Comparison of ENCODE assay signal across 9 cellular contexts in genomic region chr3:36677331-36678007, GRCh38.
A peak's percentile ranks its signal among the peaks of the same experiment; 100 is the strongest.
DNase-seq lines count a peak whose midpoint lies in the region; ATAC-seq, FAIRE-seq and TF ChIP-seq lines count a peak whose summit lies in the region.
"Had no signal": no experiment of that assay in that cellular context is flagged by ENCODE, and none has a peak within 500 bp of the region (broad histone marks: within the 10 kb centered on the region; RNA-seq: fewer than 3 reads in every experiment).

No MANE protein-coding gene starts in this region.

- H2AFZ ChIP-seq in HepG2 (ENCODE audit: low read length) (no peak overlapping the region), astrocyte (ENCODE audit: low read depth, low read length) (no peak overlapping the region)

- H3K36me3 Mint-ChIP-seq in astrocyte (ENCODE audit: low read depth, unreplicated experiment), result peaks cover 2% of the 10 kb centered on the region

- H3K27ac ChIP-seq in HepG2 (ENCODE audit: extremely low read length, insufficient read depth, low read length) (no peak overlapping the region), right lobe of liver (no peak overlapping the region), astrocyte (ENCODE audit: low read depth, low read length) (peak overlapping the region; percentile 98), colonic mucosa (no peak overlapping the region)

- peak overlapping the region; percentile 31 for H3K4me3 Mint-ChIP-seq in astrocyte (ENCODE audit: unreplicated experiment)

- in situ Hi-C loops in HepG2 (cut with HindIII; ENCODE audit: extremely low pct_ligation_motif_present, low pct_unique_long_range_greater_than_20kb), result no loop called here

- no peaks in the 10 kb centered on the region for H3K27me3 Mint-ChIP-seq in astrocyte (ENCODE audit: low read depth, unreplicated experiment)

- POLR2A ChIA-PET in HepG2 (lab: Yijun Ruan, JAX), result no interaction called here

- H3K4me2 ChIP-seq in HepG2 (ENCODE audit: low read depth, low read length) (no peak overlapping the region), astrocyte (ENCODE audit: low read length) (peak overlapping the region; percentile 80)

- no peak for TF ChIP-seq RAD21 in HepG2 (CRISPR knock-in tag; IDR thresholded peaks at IDR 0.05)

- no peak overlapping the region for H3K4me3 ChIP-seq in HepG2 (replicated peaks in 1 of 3; ENCODE audit: insufficient read depth in 1 of 3, low read depth in 2 of 3, low read length in 3 of 3)
- H3K4me3 ChIP-seq in right lobe of liver, result no peak overlapping the region
- peak overlapping the region; percentile 49 for H3K4me3 ChIP-seq in astrocyte (ENCODE audit: insufficient read depth, low read depth, low read length)
- H3K4me3 ChIP-seq in colonic mucosa, result no peak overlapping the region

- no peaks in the 10 kb centered on the region; the same call in 1 of the 2 replicates for H3K9me3 ChIP-seq in HepG2 (ENCODE audit: low read length)
- no peaks in the 10 kb centered on the region for H3K9me3 ChIP-seq in right lobe of liver
- peaks cover 5% of the 10 kb centered on the region for H3K9me3 ChIP-seq in astrocyte (ENCODE audit: insufficient read depth, low read depth, low read length)
- H3K9me3 ChIP-seq in colonic mucosa, result no peaks in the 10 kb centered on the region

- H3K4me1 Mint-ChIP-seq in astrocyte (ENCODE audit: low read depth, unreplicated experiment), result peaks cover 36% of the 10 kb centered on the region

- CTCF ChIA-PET in HepG2 (lab: Yijun Ruan, JAX; ENCODE audit: low intra/inter-chr PET ratio, low total read pairs), result no interaction called here

- ATAC-seq in HepG2 (no peak), right lobe of liver (no peak), HG03108 (IDR thresholded peaks at IDR 0.05; ENCODE audit: unreplicated experiment) (peak; percentile 57)

- peak overlapping the region; percentile 99 for H3K27ac Mint-ChIP-seq in astrocyte (ENCODE audit: unreplicated experiment)

- H3K9ac ChIP-seq in HepG2 (ENCODE audit: insufficient read depth, low read depth, low read length) (no peak overlapping the region), astrocyte (ENCODE audit: low read length) (peak overlapping the region; percentile 73), colonic mucosa (ENCODE audit: low read depth in 2 of 2, low read length in 2 of 2) (no peak overlapping the region)

- H3K9me3 Mint-ChIP-seq in astrocyte (ENCODE audit: unreplicated experiment), result peaks cover 21% of the 10 kb centered on the region

- no peaks in the 10 kb centered on the region for H3K36me3 ChIP-seq in HepG2 (replicated peaks in 1 of 2; ENCODE audit: control insufficient read depth in 1 of 2, insufficient read depth in 2 of 2, low read length in 2 of 2)
- no peaks in the 10 kb centered on the region for H3K36me3 ChIP-seq in right lobe of liver
- H3K36me3 ChIP-seq in astrocyte (ENCODE audit: insufficient read depth, low read length), result no peaks in the 10 kb centered on the region
- H3K36me3 ChIP-seq in colonic mucosa, result no peaks in the 10 kb centered on the region

- TF ChIP-seq CTCF in HepG2 (CRISPR knock-in tag; IDR thresholded peaks at IDR 0.05) (no peak), right lobe of liver (IDR thresholded peaks at IDR 0.05) (no peak), astrocyte (IDR thresholded peaks at IDR 0.05; ENCODE audit: insufficient read depth, low read depth, low read length) (peak; percentile 31), colonic mucosa (IDR thresholded peaks at IDR 0.05) (no peak)

- 4% methylated on average over 2 of the region's 2 CpGs for WGBS in HepG2 (ENCODE audit: low lambda C conversion rate)
- WGBS in right lobe of liver (ENCODE audit: insufficient coverage, low coverage, low lambda C conversion rate, missing lambda C conversion rate), result 31% methylated on average over 2 of the region's 2 CpGs

- H3K4me1 ChIP-seq in HepG2 (ENCODE audit: insufficient read depth, low read length), result no peaks in the 10 kb centered on the region
- H3K4me1 ChIP-seq in right lobe of liver, result no peaks in the 10 kb centered on the region
- peaks cover 24% of the 10 kb centered on the region for H3K4me1 ChIP-seq in astrocyte (ENCODE audit: insufficient read depth, low read length)
- no peaks in the 10 kb centered on the region for H3K4me1 ChIP-seq in colonic mucosa

- no peaks in the 10 kb centered on the region for H4K20me1 ChIP-seq in HepG2 (ENCODE audit: insufficient read depth, low read length)
- H4K20me1 ChIP-seq in astrocyte (ENCODE audit: insufficient read depth, low read length), result no peaks in the 10 kb centered on the region

- intact Hi-C loops in HepG2 (cut with micrococcal nuclease; ENCODE audit: unreplicated experiment) (no loop called here), right lobe of liver (cut with DNase I) (no loop called here), colonic mucosa (cut with DNase I) (no loop called here)

- no peaks in the 10 kb centered on the region for H3K27me3 ChIP-seq in HepG2 (ENCODE audit: control insufficient read depth in 1 of 2, insufficient read depth in 2 of 2, low read length in 2 of 2)
- H3K27me3 ChIP-seq in right lobe of liver, result no peaks in the 10 kb centered on the region
- H3K27me3 ChIP-seq in astrocyte (ENCODE audit: insufficient read depth, low read length), result no peaks in the 10 kb centered on the region
- H3K27me3 ChIP-seq in colonic mucosa, result no peaks in the 10 kb centered on the region

- TF ChIP-seq POLR2A in HepG2 (IDR thresholded peaks at IDR 0.05; ENCODE audit: insufficient read depth in 1 of 2, low read depth in 2 of 2, low read length in 2 of 2), result no peak
- no peak for TF ChIP-seq POLR2A in right lobe of liver (IDR thresholded peaks at IDR 0.05)

- DNase-seq in HepG2 (ENCODE audit: low spot score) (peak; percentile 6), right lobe of liver (no peak), astrocyte (ENCODE audit: low read depth) (peak; percentile 97), urothelium cell line (ENCODE audit: low spot score) (peak; percentile 81), middle frontal gyrus (ENCODE audit: extremely low spot score, low spot score) (no peak), GM19239 (ENCODE audit: insufficient read length, low spot score) (no peak), colonic mucosa (no peak)

- no peaks in the 10 kb centered on the region for H3K79me2 ChIP-seq in HepG2 (ENCODE audit: insufficient read depth, low read length)
- no peaks in the 10 kb centered on the region for H3K79me2 ChIP-seq in astrocyte (ENCODE audit: insufficient read depth, low read length)

- no TSS peak for BruUV-seq in HepG2 (replicated peaks; lab: Mats Ljungman, UMichigan)

- FAIRE-seq in HepG2 (lab: Jason Lieb, UNC) (no peak), astrocyte (lab: Jason Lieb, UNC) (peak; percentile 97), urothelium cell line (lab: Jason Lieb, UNC) (peak; percentile 86), GM19239 (lab: Jason Lieb, UNC) (no peak)
- FAIRE-seq: endometrium had no signal

- TF ChIP-seq EP300 in HepG2 (IDR thresholded peaks at IDR 0.05; ENCODE audit: low read depth in 2 of 2, low read length in 2 of 2), result no peak
- no peak for TF ChIP-seq EP300 in HepG2 (CRISPR knock-in tag; IDR thresholded peaks at IDR 0.05; ENCODE audit: borderline replicate concordance)

TF ChIP-seq in HepG2, 621 proteins besides CTCF, POLR2A, EP300 and RAD21:
- TF ChIP-seq NCOR1 (IDR thresholded peaks at IDR 0.05; ENCODE audit: borderline replicate concordance, low read length), result no peak
- no peak for TF ChIP-seq SNAI1 (CRISPR knock-in tag; IDR thresholded peaks at IDR 0.05; ENCODE audit: borderline replicate concordance)
- no peak for TF ChIP-seq ZNF605 (CRISPR knock-in tag; IDR thresholded peaks at IDR 0.05)

Comparison
In these comparisons a context has a peak if more than half of its experiments do, and no peak if none do; other contexts are left out.
1. DNase-seq: peak in HepG2 (single experiment), astrocyte (single experiment) and urothelium cell line (single experiment); none in right lobe of liver (0 of 3), middle frontal gyrus (single experiment), GM19239 (single experiment) and colonic mucosa (single experiment).